ENCODE assay signal across 9 cellular contexts in the genomic region with DNA sequence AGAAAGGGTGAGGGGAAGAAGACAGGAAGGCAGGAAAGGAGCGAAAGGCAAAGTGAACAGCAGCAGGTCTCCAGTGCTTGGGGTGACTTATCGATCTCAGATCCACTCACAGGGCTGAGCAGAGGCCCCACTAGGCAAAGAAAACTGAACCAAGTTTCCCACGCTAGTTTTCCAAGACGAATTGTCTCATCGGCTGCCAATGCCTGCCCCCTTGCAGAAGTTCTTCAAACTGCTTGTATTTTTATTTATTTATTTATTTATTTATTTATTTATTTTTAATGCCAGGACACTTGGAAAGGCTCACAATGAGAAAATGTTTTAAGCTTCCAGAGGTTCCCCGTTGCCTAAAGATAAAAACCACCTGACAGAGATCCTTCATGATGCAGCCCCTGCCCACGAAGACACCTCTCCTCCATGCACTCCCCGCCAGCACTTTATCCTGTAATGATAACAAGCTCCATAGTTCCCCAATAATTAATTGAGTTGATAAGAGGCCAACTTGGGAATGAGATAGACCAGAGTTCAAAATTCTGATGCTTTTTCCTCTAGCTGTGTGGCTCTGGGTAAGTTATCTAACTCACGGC. TPM values are rescaled to one million over a fixed set of nuclear protein-coding genes. Genes with fewer than 3 reads are reported as not detected.
DNase-seq lines count a peak whose midpoint lies in the region; ATAC-seq, FAIRE-seq and TF ChIP-seq lines count a peak whose summit lies in the region.
"Had no signal": no experiment of that assay in that cellular context is flagged by ENCODE, and none has a peak within 500 bp of the region (broad histone marks: within the 10 kb centered on the region; RNA-seq: fewer than 3 reads in every experiment).

No MANE protein-coding gene starts in this region.

- no peak for TF ChIP-seq POLR2A in HepG2 (IDR thresholded peaks at IDR 0.05; ENCODE audit: insufficient read depth in 1 of 2, low read depth in 2 of 2, low read length in 2 of 2)

- H4K20me1 ChIP-seq in HepG2 (ENCODE audit: insufficient read depth, low read length): no peaks in the 10 kb centered on the region

- WGBS in HepG2 (ENCODE audit: low lambda C conversion rate): 52% methylated on average over 9 of the region's 9 CpGs

- no peak overlapping the region for H3K4me2 ChIP-seq in HepG2 (ENCODE audit: low read depth, low read length)

- H3K27ac ChIP-seq in HepG2 (ENCODE audit: extremely low read length, insufficient read depth, low read length): no peak overlapping the region

- FAIRE-seq in HepG2 (lab: Jason Lieb, UNC): no peak

- no peaks in the 10 kb centered on the region for H3K79me2 ChIP-seq in HepG2 (ENCODE audit: insufficient read depth, low read length)

- H3K4me3 ChIP-seq in AG09309 (ENCODE audit: control insufficient read depth, low read depth, low read length): no peak overlapping the region
- H3K4me3 ChIP-seq in H7 (ENCODE audit: insufficient read depth, low read depth, low read length): no peak overlapping the region
- no peak overlapping the region for H3K4me3 ChIP-seq in astrocyte of the cerebellum (ENCODE audit: low read depth, low read length)
- no peak overlapping the region for H3K4me3 ChIP-seq in HepG2 (replicated peaks in 1 of 3; ENCODE audit: insufficient read depth in 1 of 3, low read depth in 2 of 3, low read length in 3 of 3)

- in situ Hi-C loops in astrocyte of the cerebellum (cut with HindIII; ENCODE audit: low sequenced_read_pairs): no loop called here
- in situ Hi-C loops in HepG2 (cut with HindIII; ENCODE audit: extremely low pct_ligation_motif_present, low pct_unique_long_range_greater_than_20kb): loop anchor here (25.0 kb wide), 1 partner anchor 1181 kb away; no protein-coding TSS in a partner anchor

- TF ChIP-seq EP300 in HepG2 (IDR thresholded peaks at IDR 0.05; ENCODE audit: low read depth in 2 of 2, low read length in 2 of 2): no peak
- no peak for TF ChIP-seq EP300 in HepG2 (CRISPR knock-in tag; IDR thresholded peaks at IDR 0.05; ENCODE audit: borderline replicate concordance)

- POLR2A ChIA-PET in HepG2 (lab: Yijun Ruan, JAX): no interaction called here

- no peak overlapping the region for H3K9ac ChIP-seq in HepG2 (ENCODE audit: insufficient read depth, low read depth, low read length)

- intact Hi-C loops in HepG2 (cut with micrococcal nuclease; ENCODE audit: unreplicated experiment): no loop called here

- no peaks in the 10 kb centered on the region for H3K9me3 ChIP-seq in HepG2 (ENCODE audit: low read length)

- no peaks in the 10 kb centered on the region for H3K4me1 ChIP-seq in HepG2 (ENCODE audit: insufficient read depth, low read length)

- no peak for TF ChIP-seq RAD21 in HepG2 (CRISPR knock-in tag; IDR thresholded peaks at IDR 0.05)

- H3K36me3 ChIP-seq in H7 (replicated peaks; ENCODE audit: control insufficient read depth, insufficient read depth, low read length): no peaks in the 10 kb centered on the region
- H3K36me3 ChIP-seq in HepG2 (replicated peaks in 1 of 2; ENCODE audit: control insufficient read depth in 1 of 2, insufficient read depth in 2 of 2, low read length in 2 of 2): no peaks in the 10 kb centered on the region

- no peak overlapping the region for H2AFZ ChIP-seq in HepG2 (ENCODE audit: low read length)

- no TSS peak for BruUV-seq in HepG2 (replicated peaks; lab: Mats Ljungman, UMichigan)

- CTCF ChIA-PET in HepG2 (lab: Yijun Ruan, JAX; ENCODE audit: low intra/inter-chr PET ratio, low total read pairs): interaction anchor here (0.9 kb wide), 1 partner anchor 121 kb away, joined by 5 read pairs; no protein-coding TSS in a partner anchor

- ATAC-seq in HepG2 (no peak), GM21360 (IDR thresholded peaks at IDR 0.05; ENCODE audit: unreplicated experiment) (no peak)

- TF ChIP-seq CTCF in AG09309 (IDR thresholded peaks at IDR 0.05; ENCODE audit: control insufficient read depth, insufficient read depth, low read depth, low read length, missing control alignments) (peak; percentile 53), astrocyte of the cerebellum (IDR thresholded peaks at IDR 0.05; ENCODE audit: low read depth, low read length, missing control alignments) (peak; percentile 41), HepG2 (CRISPR knock-in tag; IDR thresholded peaks at IDR 0.05) (0 out of 2 replicates have a peak, but pooled peaks have one; percentile 16)

- H3K27me3 ChIP-seq in H7 (ENCODE audit: control insufficient read depth, insufficient read depth, low read length): no peaks in the 10 kb centered on the region
- no peaks in the 10 kb centered on the region for H3K27me3 ChIP-seq in HepG2 (ENCODE audit: control insufficient read depth in 1 of 2, insufficient read depth in 2 of 2, low read length in 2 of 2)

- DNase-seq in AG09309 (ENCODE audit: low read depth): no peak
- DNase-seq in H7: peak; percentile 32
- DNase-seq in astrocyte of the cerebellum (ENCODE audit: low read depth): peak; percentile 29
- DNase-seq in HepG2 (ENCODE audit: low spot score): peak; percentile 13
- no peak for DNase-seq in ureter (ENCODE audit: low spot score)
- DNase-seq in activated naive CD4-positive, alpha-beta T cell (lab: John Stamatoyannopoulos, UW): no peak
- no peak for DNase-seq in NCI-H1930 (lab: John Stamatoyannopoulos, UW)

TF ChIP-seq in HepG2, 621 proteins besides CTCF, POLR2A, EP300 and RAD21:
- TF ChIP-seq STAG1 (CRISPR knock-in tag; IDR thresholded peaks at IDR 0.05) (peak; percentile 12; the same call in 1 of the 2 replicates), ZFP36L2 (CRISPR knock-in tag; IDR thresholded peaks at IDR 0.05) (no peak)

RNA-seq across cellular contexts. Expression of gene QDPR, which starts 43.2 kb away (rescaled TPM):
- 12.2 and 12.8 TPM in 2 replicates for total RNA-seq in H7 (2014; rRNA removed; shearing (Covaris generic))
- 9.9 and 32.4 TPM in 2 replicates for total RNA-seq in HepG2 (2016; rRNA removed; fragmentation: Illumina TruSeq; extraction: Trizol)
- 5.2 and 5.9 TPM in 2 replicates for total RNA-seq in HepG2 (2016; cell fraction: cytosol; rRNA removed; fragmentation: Illumina TruSeq; extraction: Trizol; ENCODE audit: low read depth)
- total RNA-seq in HepG2 (2016; cell fraction: insoluble cytoplasmic fraction; rRNA removed; fragmentation: Illumina TruSeq; extraction: Trizol): 10.8 and 29.3 TPM in 2 replicates
- 21.9 and 22.0 TPM in 2 replicates for total RNA-seq in HepG2 (2016; cell fraction: membrane; rRNA removed; fragmentation: Illumina TruSeq; extraction: Trizol)
- 16.5 and 17.7 TPM in 2 replicates for total RNA-seq in HepG2 (2016; cell fraction: nucleus; rRNA removed; fragmentation: Illumina TruSeq; extraction: Trizol)
- polyA plus RNA-seq in HepG2 (2011; rRNA removed): 84.0 and 95.5 TPM in 2 replicates
- 88.8 and 113 TPM in 2 replicates for polyA plus RNA-seq in HepG2 (2011; cell fraction: cytosol; rRNA removed)
- polyA plus RNA-seq in HepG2 (2011; cell fraction: nucleus; rRNA removed): 38.4 and 46.2 TPM in 2 replicates
- polyA plus RNA-seq in HepG2 (2012): 78.4 and 108 TPM in 2 replicates
- 28.6 and 35.0 TPM in 2 replicates for polyA plus RNA-seq in HepG2 (2016; cell fraction: cytosol; fragmentation: Illumina TruSeq; extraction: Trizol; ENCODE audit: low read depth)
- 102 and 112 TPM in 2 replicates for polyA plus RNA-seq in HepG2 (2016; cell fraction: insoluble cytoplasmic fraction; fragmentation: Illumina TruSeq; extraction: Trizol; ENCODE audit: low read depth)
- polyA plus RNA-seq in HepG2 (2016; cell fraction: membrane; fragmentation: Illumina TruSeq; extraction: Trizol; ENCODE audit: low read depth): 43.5 and 45.2 TPM in 2 replicates
- 50.5 and 56.3 TPM in 2 replicates for polyA plus RNA-seq in HepG2 (2016; cell fraction: nucleus; fragmentation: Illumina TruSeq; extraction: Trizol; ENCODE audit: insufficient read depth, low read depth)
- polyA minus RNA-seq in HepG2 (2011; rRNA and poly(A)+ RNA removed; ENCODE audit: low replicate concordance): 32.0 and 89.7 TPM in 2 replicates
- 39.3 and 42.6 TPM in 2 replicates for polyA minus RNA-seq in HepG2 (2011; cell fraction: cytosol; rRNA and poly(A)+ RNA removed)
- 66.9 and 70.4 TPM in 2 replicates for polyA minus RNA-seq in HepG2 (2011; cell fraction: nucleus; rRNA and poly(A)+ RNA removed)
- 36.1 TPM for total RNA-seq in ureter

RNA-seq across cellular contexts. Expression of gene CLRN2, which starts 46.2 kb away (rescaled TPM):
- not detected in 2 replicates for total RNA-seq in H7 (2014; rRNA removed; shearing (Covaris generic))
- total RNA-seq in HepG2 (2016; rRNA removed; fragmentation: Illumina TruSeq; extraction: Trizol) (not detected in 2 replicates), ureter (not detected)
- total RNA-seq in HepG2 (2016; cell fraction: cytosol; rRNA removed; fragmentation: Illumina TruSeq; extraction: Trizol; ENCODE audit: low read depth): not detected in 2 replicates
- not detected in 2 replicates for total RNA-seq in HepG2 (2016; cell fraction: insoluble cytoplasmic fraction; rRNA removed; fragmentation: Illumina TruSeq; extraction: Trizol)
- total RNA-seq in HepG2 (2016; cell fraction: membrane; rRNA removed; fragmentation: Illumina TruSeq; extraction: Trizol): not detected in 2 replicates
- total RNA-seq in HepG2 (2016; cell fraction: nucleus; rRNA removed; fragmentation: Illumina TruSeq; extraction: Trizol): not detected in 2 replicates
- polyA plus RNA-seq in HepG2 (2011; rRNA removed): not detected in 2 replicates
- not detected in 2 replicates for polyA plus RNA-seq in HepG2 (2011; cell fraction: cytosol; rRNA removed)
- polyA plus RNA-seq in HepG2 (2011; cell fraction: nucleus; rRNA removed): 0.31 TPM in 1 of 2 replicates, not detected in the other
- 0.27 TPM in 1 of 2 replicates, not detected in the other for polyA plus RNA-seq in HepG2 (2012)
- polyA plus RNA-seq in HepG2 (2016; cell fraction: cytosol; fragmentation: Illumina TruSeq; extraction: Trizol; ENCODE audit: low read depth): not detected in 2 replicates
- polyA plus RNA-seq in HepG2 (2016; cell fraction: insoluble cytoplasmic fraction; fragmentation: Illumina TruSeq; extraction: Trizol; ENCODE audit: low read depth): not detected in 2 replicates
- not detected in 2 replicates for polyA plus RNA-seq in HepG2 (2016; cell fraction: membrane; fragmentation: Illumina TruSeq; extraction: Trizol; ENCODE audit: low read depth)
- polyA plus RNA-seq in HepG2 (2016; cell fraction: nucleus; fragmentation: Illumina TruSeq; extraction: Trizol; ENCODE audit: insufficient read depth, low read depth): not detected in 2 replicates
- polyA minus RNA-seq in HepG2 (2011; rRNA and poly(A)+ RNA removed; ENCODE audit: low replicate concordance): not detected in 2 replicates
- polyA minus RNA-seq in HepG2 (2011; cell fraction: cytosol; rRNA and poly(A)+ RNA removed): not detected in 2 replicates
- not detected in 2 replicates for polyA minus RNA-seq in HepG2 (2011; cell fraction: nucleus; rRNA and poly(A)+ RNA removed)
- total RNA-seq: T-helper 1 cell treated with Interleukin-12 subunit alpha and Interleukin-12 subunit beta and Interleukin-4 antibody, amounts not matched to agents 30 ng/mL and 1 ng/mL, for 36 hours had no signal

Comparison
In these comparisons a context has a peak if more than half of its experiments do, and no peak if none do; other contexts are left out.
1. DNase-seq: peak in H7 (single experiment), astrocyte of the cerebellum (single experiment) and HepG2 (single experiment); none in AG09309 (single experiment), ureter (single experiment), activated naive CD4-positive, alpha-beta T cell (0 of 4) and NCI-H1930 (0 of 2).
2. Peak in every context shown above with its lines, with median percentiles within 50 percentile points of each other: CTCF ChIP-seq.